27 cellular contexts compared by ENCODE assay signal in the genomic region with DNA sequence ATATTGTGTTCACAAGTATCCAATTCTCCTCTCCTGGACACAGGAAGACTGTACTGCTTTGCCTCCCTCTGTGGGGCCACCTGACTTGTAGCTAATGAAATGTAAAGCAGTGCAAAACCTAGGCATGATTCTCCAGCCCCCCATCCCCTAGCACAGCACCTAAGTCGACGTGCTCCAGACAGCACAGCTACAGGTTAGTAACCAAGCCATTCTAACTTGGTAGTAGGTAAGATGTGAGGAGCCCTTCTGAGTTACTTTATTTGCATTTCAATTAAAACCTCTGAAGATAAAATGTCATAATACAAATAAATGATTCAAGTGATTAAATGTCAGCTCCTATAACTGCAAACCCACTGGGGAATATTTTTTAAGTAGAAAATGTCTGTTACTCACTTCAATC.
"Had no signal": no experiment of that assay in that cellular context is flagged by ENCODE, and none has a peak within 500 bp of the region (broad histone marks: within the 10 kb centered on the region; RNA-seq: fewer than 3 reads in every experiment).

No MANE protein-coding gene starts in this region.

- H3K36me3 Mint-ChIP-seq: natural killer cell; neural progenitor cell; stimulated activated naive B cell treated with anti-CD40 and anti-IgM and Interleukin-4, amounts not matched to agents 10 μg/mL and 1 μg/mL and 100 μg/mL, for 72 hours had no signal

- H3K27ac Mint-ChIP-seq: activated naive CD4-positive, alpha-beta T cell treated with anti-CD3 and anti-CD28 coated beads, Interleukin-2, amount 10 ng/mL, durations not matched to agents 7 days and 5 days; activated naive CD8-positive, alpha-beta T cell treated with anti-CD3 and anti-CD28 coated beads, Interleukin-2, amount 10 ng/mL, durations not matched to agents 7 days and 5 days; natural killer cell; neural progenitor cell; stimulated activated naive B cell treated with anti-CD40 and anti-IgM and Interleukin-4, amounts not matched to agents 10 μg/mL and 1 μg/mL and 100 μg/mL, for 72 hours had no signal

- H3K27me3 Mint-ChIP-seq: activated naive CD4-positive, alpha-beta T cell treated with anti-CD3 and anti-CD28 coated beads, Interleukin-2, amount 10 ng/mL, durations not matched to agents 7 days and 5 days; activated naive CD8-positive, alpha-beta T cell treated with anti-CD3 and anti-CD28 coated beads, Interleukin-2, amount 10 ng/mL, durations not matched to agents 7 days and 5 days; stimulated activated naive B cell treated with anti-CD40 and anti-IgM and Interleukin-4, amounts not matched to agents 10 μg/mL and 1 μg/mL and 100 μg/mL, for 72 hours had no signal

- H3K4me3 Mint-ChIP-seq: activated naive CD4-positive, alpha-beta T cell treated with anti-CD3 and anti-CD28 coated beads, Interleukin-2, amount 10 ng/mL, durations not matched to agents 7 days and 5 days; activated naive CD8-positive, alpha-beta T cell treated with anti-CD3 and anti-CD28 coated beads, Interleukin-2, amount 10 ng/mL, durations not matched to agents 7 days and 5 days; natural killer cell; neural progenitor cell; stimulated activated naive B cell treated with anti-CD40 and anti-IgM and Interleukin-4, amounts not matched to agents 10 μg/mL and 1 μg/mL and 100 μg/mL, for 72 hours had no signal

- H2AFZ ChIP-seq: neural progenitor cell had no signal

- DNase-seq: activated CD4-positive, alpha-beta T cell treated with anti-CD3 and anti-CD28 coated beads for 4 hours; activated CD4-positive, alpha-beta T cell treated with anti-CD3 and anti-CD28 coated beads, Interleukin-2, amount 50 U/mL, for 4 hours; activated effector memory CD4-positive, alpha-beta T cell treated with anti-CD3 and anti-CD28 coated beads, Interleukin-2, amount 50 U/mL, for 16 hours; activated naive CD4-positive, alpha-beta T cell treated with anti-CD3 and anti-CD28 coated beads, Interleukin-2, amount 10 ng/mL, durations not matched to agents 7 days and 5 days; activated naive CD8-positive, alpha-beta T cell treated with anti-CD3 and anti-CD28 coated beads, Interleukin-2, amount 10 ng/mL, durations not matched to agents 7 days and 5 days; activated T-cell treated with anti-CD3 and anti-CD28 coated beads for 4 hours; brain microvascular endothelial cell; dorsolateral prefrontal cortex; effector memory CD4-positive, alpha-beta T cell; left lung; mesendoderm; natural killer cell; occipital lobe; stimulated activated CD4-positive, alpha-beta T cell treated with anti-CD3 and anti-CD28 coated beads, Interleukin-15, amount 100 ng/mL, for 24 hours; stimulated activated CD4-positive, alpha-beta T cell treated with anti-CD3 and anti-CD28 coated beads, Interleukin-2, amount 100 ng/mL, for 24 hours; stimulated activated naive B cell treated with anti-CD40 and anti-IgM and Interleukin-4, amounts not matched to agents 10 μg/mL and 1 μg/mL and 100 μg/mL, for 72 hours; stomach; tibial artery; upper lobe of right lung had no signal

- H3K4me2 ChIP-seq: neural progenitor cell, smooth muscle cell had no signal

- H3K4me3 ChIP-seq: ascending aorta, coronary artery, dorsolateral prefrontal cortex, left lung, lung, neural progenitor cell, right atrium auricular region, smooth muscle cell, stomach, tibial artery, upper lobe of right lung had no signal

- H3K4me1 Mint-ChIP-seq: natural killer cell had no signal

- H3K4me1 ChIP-seq: ascending aorta, right atrium auricular region, tibial artery, upper lobe of right lung had no signal

- H3K27ac ChIP-seq: ascending aorta, brain microvascular endothelial cell, coronary artery, dorsolateral prefrontal cortex, left lung, neural progenitor cell, right atrium auricular region, stomach, tibial artery, upper lobe of right lung had no signal

- H3K9me3 Mint-ChIP-seq: natural killer cell; neural progenitor cell; stimulated activated naive B cell treated with anti-CD40 and anti-IgM and Interleukin-4, amounts not matched to agents 10 μg/mL and 1 μg/mL and 100 μg/mL, for 72 hours had no signal

- H3K36me3 ChIP-seq: ascending aorta, brain microvascular endothelial cell, left lung, neural progenitor cell, right atrium auricular region, stomach, tibial artery, upper lobe of right lung had no signal

- H3K27me3 ChIP-seq: ascending aorta, brain microvascular endothelial cell, dorsolateral prefrontal cortex, left lung, neural progenitor cell, right atrium auricular region, stomach, tibial artery, upper lobe of right lung had no signal

- ATAC-seq: left lung; natural killer cell; stimulated activated naive B cell treated with anti-CD40 and anti-IgM and Interleukin-4, amounts not matched to agents 10 μg/mL and 1 μg/mL and 100 μg/mL, for 72 hours; upper lobe of right lung had no signal

- FAIRE-seq: frontal cortex, islet of Langerhans had no signal
